23 cellular contexts compared by ENCODE assay signal in genomic region chr19:31890230-31890629, GRCh38.
"Had no signal": no experiment of that assay in that cellular context is flagged by ENCODE, and none has a peak within 500 bp of the region (broad histone marks: within the 10 kb centered on the region; RNA-seq: fewer than 3 reads in every experiment).

No MANE protein-coding gene starts in this region.

- H3K27me3 ChIP-seq: esophagus squamous epithelium, upper lobe of left lung, vagina had no signal

- H3K4me3 Mint-ChIP-seq: activated CD4-positive, alpha-beta T cell treated with anti-CD3 and anti-CD28 coated beads for 36 hours; activated CD8-positive, alpha-beta memory T cell treated with anti-CD3 and anti-CD28 coated beads, Interleukin-2, amount 10 ng/mL, durations not matched to agents 7 days and 5 days; activated CD8-positive, alpha-beta T cell treated with anti-CD3 and anti-CD28 coated beads, Interleukin-2, amount 10 ng/mL, durations not matched to agents 7 days and 5 days; activated naive CD4-positive, alpha-beta T cell treated with anti-CD3 and anti-CD28 coated beads, Interleukin-2, amount 50 U/mL, for 24 hours; activated naive CD8-positive, alpha-beta T cell treated with anti-CD3 and anti-CD28 coated beads, Interleukin-2, amount 50 U/mL, for 24 hours; mesothelial cell of epicardium; naive B cell; T-helper 2 cell treated with Interferon-gamma antibody and Interleukin-4, amounts not matched to agents 5 μg/mL and 100 μg/mL, for 36 hours had no signal

- H3K4me1 ChIP-seq: breast epithelium, esophagus squamous epithelium, upper lobe of left lung, vagina had no signal

- H3K4me3 ChIP-seq: breast epithelium, esophagus squamous epithelium, upper lobe of left lung, vagina had no signal

- H3K4me1 Mint-ChIP-seq: activated CD4-positive, alpha-beta T cell treated with anti-CD3 and anti-CD28 coated beads for 36 hours; activated CD8-positive, alpha-beta memory T cell treated with anti-CD3 and anti-CD28 coated beads, Interleukin-2, amount 10 ng/mL, durations not matched to agents 7 days and 5 days; activated naive CD4-positive, alpha-beta T cell treated with anti-CD3 and anti-CD28 coated beads, Interleukin-2, amount 50 U/mL, for 24 hours; activated naive CD8-positive, alpha-beta T cell treated with anti-CD3 and anti-CD28 coated beads, Interleukin-2, amount 50 U/mL, for 24 hours; naive B cell had no signal

- H3K27ac ChIP-seq: breast epithelium, esophagus squamous epithelium, upper lobe of left lung, vagina had no signal

- H3K27me3 Mint-ChIP-seq: activated CD8-positive, alpha-beta memory T cell treated with anti-CD3 and anti-CD28 coated beads, Interleukin-2, amount 10 ng/mL, durations not matched to agents 7 days and 5 days; activated naive CD8-positive, alpha-beta T cell treated with anti-CD3 and anti-CD28 coated beads, Interleukin-2, amount 50 U/mL, for 24 hours; naive B cell had no signal

- H3K36me3 ChIP-seq: breast epithelium, esophagus squamous epithelium, upper lobe of left lung, vagina had no signal

- H3K9me3 ChIP-seq: vagina had no signal

- DNase-seq: activated CD4-positive, alpha-beta T cell treated with anti-CD3 and anti-CD28 coated beads for 36 hours; activated CD4-positive, CD25-positive, alpha-beta regulatory T cell; activated CD8-positive, alpha-beta memory T cell treated with anti-CD3 and anti-CD28 coated beads, Interleukin-2, amount 10 ng/mL, durations not matched to agents 7 days and 5 days; activated CD8-positive, alpha-beta T cell treated with anti-CD3 and anti-CD28 coated beads, Interleukin-2, amount 10 ng/mL, durations not matched to agents 7 days and 5 days; activated naive CD8-positive, alpha-beta T cell treated with anti-CD3 and anti-CD28 coated beads, Interleukin-2, amount 50 U/mL, for 24 hours; activated T-cell treated with anti-CD3 and anti-CD28 coated beads, Interleukin-2, amount 50 U/mL, for 48 hours; central memory CD4-positive, alpha-beta T cell; esophagus squamous epithelium; foreskin melanocyte; left cardiac atrium; mammary epithelial cell; naive B cell; posterior cingulate gyrus; stimulated activated CD4-positive, alpha-beta T cell treated with anti-CD3 and anti-CD28 coated beads, Interleukin-2, amount 100 ng/mL, for 48 hours; stimulated activated naive CD4-positive, alpha-beta T cell treated with Interleukin-2 at 50 U/mL for 16 hours; upper lobe of left lung had no signal

- H3K27ac Mint-ChIP-seq: activated CD4-positive, alpha-beta T cell treated with anti-CD3 and anti-CD28 coated beads for 36 hours; activated CD8-positive, alpha-beta memory T cell treated with anti-CD3 and anti-CD28 coated beads, Interleukin-2, amount 10 ng/mL, durations not matched to agents 7 days and 5 days; activated CD8-positive, alpha-beta T cell treated with anti-CD3 and anti-CD28 coated beads, Interleukin-2, amount 10 ng/mL, durations not matched to agents 7 days and 5 days; activated naive CD4-positive, alpha-beta T cell treated with anti-CD3 and anti-CD28 coated beads, Interleukin-2, amount 50 U/mL, for 24 hours; activated naive CD8-positive, alpha-beta T cell treated with anti-CD3 and anti-CD28 coated beads, Interleukin-2, amount 50 U/mL, for 24 hours; activated T-helper 2 cell treated with anti-CD3 and anti-CD28 coated beads, Interferon-gamma antibody, Interleukin-2, Interleukin-4, amounts not matched to agents 10 μg/mL and 5 μg/mL and 100 μg/mL, durations not matched to agents 14 hours and 24 hours and 36 hours; mesothelial cell of epicardium; naive B cell; T-helper 2 cell treated with Interferon-gamma antibody and Interleukin-4, amounts not matched to agents 5 μg/mL and 100 μg/mL, for 36 hours had no signal

- ATAC-seq: activated CD4-positive, alpha-beta T cell treated with anti-CD3 and anti-CD28 coated beads for 36 hours; activated CD8-positive, alpha-beta memory T cell treated with anti-CD3 and anti-CD28 coated beads, Interleukin-2, amount 10 ng/mL, durations not matched to agents 7 days and 5 days; activated CD8-positive, alpha-beta T cell treated with anti-CD3 and anti-CD28 coated beads, Interleukin-2, amount 10 ng/mL, durations not matched to agents 7 days and 5 days; activated naive CD8-positive, alpha-beta T cell treated with anti-CD3 and anti-CD28 coated beads, Interleukin-2, amount 50 U/mL, for 24 hours; left cardiac atrium; right cardiac atrium had no signal

- H3K36me3 Mint-ChIP-seq: activated CD8-positive, alpha-beta memory T cell treated with anti-CD3 and anti-CD28 coated beads, Interleukin-2, amount 10 ng/mL, durations not matched to agents 7 days and 5 days; activated naive CD4-positive, alpha-beta T cell treated with anti-CD3 and anti-CD28 coated beads, Interleukin-2, amount 50 U/mL, for 24 hours; naive B cell had no signal
